ENCODE assay signal across 15 cellular contexts in genomic region chr4:6107886-6108285, GRCh38.
"Had no signal": no experiment of that assay in that cellular context is flagged by ENCODE, and none has a peak within 500 bp of the region (broad histone marks: within the 10 kb centered on the region; RNA-seq: fewer than 3 reads in every experiment).

No MANE protein-coding gene starts in this region.

- H3K4me3 ChIP-seq: dorsolateral prefrontal cortex, heart left ventricle, left lung, lower lobe of right lung, ovary, tibial nerve had no signal

- H3K9me3 ChIP-seq: left lung, lower lobe of right lung, neutrophil, ovary had no signal

- H3K4me1 ChIP-seq: heart left ventricle, left lung, lower lobe of right lung, tibial nerve had no signal

- H3K27ac ChIP-seq: dorsolateral prefrontal cortex, heart left ventricle, left lung, lower lobe of right lung, neutrophil, ovary, tibial nerve had no signal

- DNase-seq: cortex of kidney; dorsolateral prefrontal cortex; effector CD8-positive, alpha-beta T cell; hippocampal formation; kidney glomerular epithelial cell; left lung; lower lobe of right lung; naive B cell; ovary; right cardiac atrium; stimulated activated CD4-positive, alpha-beta T cell treated with anti-CD3 and anti-CD28 coated beads, Interleukin-4, amount 100 ng/mL, for 1 hour; stimulated activated CD8-positive, alpha-beta memory T cell treated with anti-CD3 and anti-CD28 coated beads, Interleukin-4, amount 100 ng/mL, for 48 hours had no signal

- H3K27me3 ChIP-seq: ovary, tibial nerve had no signal

- H3K36me3 ChIP-seq: heart left ventricle, left lung, lower lobe of right lung, neutrophil, ovary, tibial nerve had no signal
